16 cellular contexts compared by ENCODE assay signal in the genomic region with DNA sequence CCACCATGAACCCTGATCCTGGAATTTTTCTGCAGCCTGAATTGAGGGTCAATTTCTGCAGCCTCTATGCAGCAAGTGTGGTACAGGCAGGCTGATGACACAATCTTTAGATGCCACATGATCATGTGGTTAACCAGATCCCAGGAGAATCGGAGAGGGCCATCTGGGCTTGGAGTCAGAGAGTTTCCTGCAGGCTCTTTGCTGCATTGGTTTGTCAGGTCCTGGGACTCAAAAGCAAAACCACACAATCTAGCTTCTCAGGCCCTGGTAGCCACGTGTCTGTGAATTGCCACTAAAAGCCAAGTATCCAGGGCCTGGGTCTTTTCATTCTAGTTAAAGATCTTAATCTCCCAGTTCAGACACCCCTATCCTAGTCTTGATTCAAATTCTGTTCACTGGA.
DNase-seq lines count a peak whose midpoint lies in the region; ATAC-seq, FAIRE-seq and TF ChIP-seq lines count a peak whose summit lies in the region.
"Had no signal": no experiment of that assay in that cellular context is flagged by ENCODE, and none has a peak within 500 bp of the region (broad histone marks: within the 10 kb centered on the region; RNA-seq: fewer than 3 reads in every experiment).

No MANE protein-coding gene starts in this region.

- intact Hi-C loops in mammary epithelial cell (cut with micrococcal nuclease), result loop anchor here (10.0 kb wide), 1 partner anchor 368 kb away; no protein-coding TSS in a partner anchor
- intact Hi-C loops in CD4-positive, alpha-beta memory T cell (cut with micrococcal nuclease), result no loop called here
- intact Hi-C loops in heart right ventricle (cut with DNase I), result no loop called here
- intact Hi-C loops in esophagus muscularis mucosa (cut with DNase I), result no loop called here

- no peak for TF ChIP-seq POLR2A in esophagus muscularis mucosa (IDR thresholded peaks at IDR 0.05; ENCODE audit: low read depth)

- H3K27ac Mint-ChIP-seq in CD4-positive, alpha-beta memory T cell, result no peak overlapping the region
- H3K27ac Mint-ChIP-seq: activated CD4-positive, alpha-beta memory T cell treated with anti-CD3 and anti-CD28 coated beads for 36 hours; GM23338; T-helper 17 cell had no signal

- H3K27ac ChIP-seq in mammary epithelial cell (ENCODE audit: insufficient read depth, low read depth, low read length) (no peak overlapping the region), heart right ventricle (no peak overlapping the region), esophagus muscularis mucosa (replicated peaks in 1 of 4) (no peak overlapping the region)
- no peak overlapping the region for H3K27ac ChIP-seq in CD4-positive, alpha-beta memory T cell (ENCODE audit: low read depth, low read length)
- H3K27ac ChIP-seq: cardiac muscle cell, uterus had no signal

- no peaks in the 10 kb centered on the region for H4K20me1 ChIP-seq in mammary epithelial cell (ENCODE audit: insufficient read depth, low read length)

- H3K27me3 Mint-ChIP-seq in CD4-positive, alpha-beta memory T cell, result no peaks in the 10 kb centered on the region
- H3K27me3 Mint-ChIP-seq: activated CD4-positive, alpha-beta memory T cell treated with anti-CD3 and anti-CD28 coated beads for 36 hours; T-helper 17 cell had no signal

- dilution Hi-C loops in mammary epithelial cell (cut with HindIII; ENCODE audit: low sequenced_read_pairs), result no loop called here

- CTCF ChIA-PET in mammary epithelial cell (lab: Charles Lee; ENCODE audit: low non-redundant PET), result no interaction called here
- CTCF ChIA-PET in CD4-positive, alpha-beta memory T cell (lab: Charles Lee; ENCODE audit: partially characterized antibody), result no interaction called here

- no peak for TF ChIP-seq CTCF in mammary epithelial cell (conservative IDR thresholded peaks at IDR 0.05 in 1 of 2, IDR thresholded peaks at IDR 0.05 in 1 of 2; ENCODE audit: extremely low read depth in 1 of 2, insufficient read depth in 1 of 2, low read depth in 1 of 2, low read length in 2 of 2)
- TF ChIP-seq CTCF in heart right ventricle (IDR thresholded peaks at IDR 0.05), result no peak
- TF ChIP-seq CTCF in esophagus muscularis mucosa (IDR thresholded peaks at IDR 0.05), result no peak

- ATAC-seq in heart right ventricle (no peak), HG02973 (IDR thresholded peaks at IDR 0.05; ENCODE audit: unreplicated experiment) (no peak)
- ATAC-seq: GM23338, T-helper 17 cell had no signal

- no peak overlapping the region for H3K4me3 Mint-ChIP-seq in CD4-positive, alpha-beta memory T cell
- H3K4me3 Mint-ChIP-seq: activated CD4-positive, alpha-beta memory T cell treated with anti-CD3 and anti-CD28 coated beads for 36 hours; GM23338; T-helper 17 cell had no signal

- 0% methylated on average over 1 of the region's 2 CpGs for WGBS in mammary epithelial cell (ENCODE audit: low coverage, missing lambda C conversion rate)
- 72% methylated on average over 2 of the region's 2 CpGs for WGBS in heart right ventricle, 2 donors
- WGBS in esophagus muscularis mucosa, result 55% methylated on average over 2 of the region's 2 CpGs

- H3K4me3 ChIP-seq in mammary epithelial cell (replicated peaks in 1 of 3; ENCODE audit: insufficient read depth in 1 of 3, low read depth in 2 of 3, low read length in 3 of 3) (no peak overlapping the region), heart right ventricle (no peak overlapping the region), esophagus muscularis mucosa (no peak overlapping the region)
- no peak overlapping the region for H3K4me3 ChIP-seq in CD4-positive, alpha-beta memory T cell (ENCODE audit: low read length in 2 of 2)
- H3K4me3 ChIP-seq: cardiac muscle cell, GM23338, uterus had no signal

- H3K9me3 ChIP-seq in mammary epithelial cell (replicated peaks; ENCODE audit: insufficient read depth, low read length), result no peaks in the 10 kb centered on the region
- no peaks in the 10 kb centered on the region for H3K9me3 ChIP-seq in CD4-positive, alpha-beta memory T cell (ENCODE audit: control insufficient read depth in 1 of 2, low read length in 2 of 2)
- no peaks in the 10 kb centered on the region for H3K9me3 ChIP-seq in heart right ventricle
- H3K9me3 ChIP-seq in esophagus muscularis mucosa, result no peaks in the 10 kb centered on the region
- H3K9me3 ChIP-seq: uterus had no signal

- no peaks in the 10 kb centered on the region for H3K9me3 Mint-ChIP-seq in CD4-positive, alpha-beta memory T cell
- H3K9me3 Mint-ChIP-seq: activated CD4-positive, alpha-beta memory T cell treated with anti-CD3 and anti-CD28 coated beads for 36 hours; GM23338 had no signal

- in situ Hi-C loops in mammary epithelial cell (cut with MboI; ENCODE audit: low sequenced_read_pairs in 2 of 2), result no loop called here

- H3K27me3 ChIP-seq in mammary epithelial cell (ENCODE audit: insufficient read depth, low read length) (no peaks in the 10 kb centered on the region), heart right ventricle (peaks cover 0 to 18% (median 0%) of the 10 kb centered on the region in 7 donors), esophagus muscularis mucosa (no peaks in the 10 kb centered on the region)
- no peaks in the 10 kb centered on the region for H3K27me3 ChIP-seq in CD4-positive, alpha-beta memory T cell (ENCODE audit: insufficient read depth, low read length)
- H3K27me3 ChIP-seq: cardiac muscle cell had no signal

- BruUV-seq in mammary epithelial cell (replicated peaks; lab: Mats Ljungman, UMichigan), result no TSS peak

- H3K4me1 ChIP-seq in mammary epithelial cell (ENCODE audit: insufficient read depth, low read length), result peaks cover 6% of the 10 kb centered on the region
- no peaks in the 10 kb centered on the region for H3K4me1 ChIP-seq in CD4-positive, alpha-beta memory T cell (ENCODE audit: insufficient read depth, low read length)
- H3K4me1 ChIP-seq in heart right ventricle, result no peaks in the 10 kb centered on the region
- H3K4me1 ChIP-seq in esophagus muscularis mucosa, result no peaks in the 10 kb centered on the region
- H3K4me1 ChIP-seq: uterus had no signal

- POLR2A ChIA-PET in CD4-positive, alpha-beta memory T cell (lab: Charles Lee; ENCODE audit: partially characterized antibody), result no interaction called here

- no peak overlapping the region for H3K9ac ChIP-seq in mammary epithelial cell (ENCODE audit: insufficient read depth, low read length)

- no peak overlapping the region for H2AFZ ChIP-seq in mammary epithelial cell (ENCODE audit: low read depth, low read length)
- H2AFZ ChIP-seq: GM23338 had no signal

- peaks cover 0 to 6% (median 2%) of the 10 kb centered on the region in 4 donors for H3K4me1 Mint-ChIP-seq in CD4-positive, alpha-beta memory T cell
- H3K4me1 Mint-ChIP-seq: GM23338, T-helper 17 cell had no signal

- TF ChIP-seq EP300 in esophagus muscularis mucosa (IDR thresholded peaks at IDR 0.05), result no peak

- H3K36me3 Mint-ChIP-seq in CD4-positive, alpha-beta memory T cell, result no peaks in the 10 kb centered on the region
- H3K36me3 Mint-ChIP-seq: activated CD4-positive, alpha-beta memory T cell treated with anti-CD3 and anti-CD28 coated beads for 36 hours had no signal

- FAIRE-seq in RCC 7860 (lab: Jason Lieb, UNC), result peak; percentile 46

- peak; percentile 22 for DNase-seq in A172 (ENCODE audit: low spot score)
- peak; percentile 28 for DNase-seq in HT1080 (ENCODE audit: low read depth)
- DNase-seq in RCC 7860 (ENCODE audit: low spot score), result peak; percentile 10
- peak; percentile 49 for DNase-seq in mammary epithelial cell
- DNase-seq in CD4-positive, alpha-beta memory T cell, result no peak
- no peak for DNase-seq in heart right ventricle
- no peak for DNase-seq in esophagus muscularis mucosa (ENCODE audit: extremely low spot score)
- DNase-seq: ACHN; activated CD4-positive, alpha-beta memory T cell treated with anti-CD3 and anti-CD28 coated beads for 36 hours; activated effector memory CD4-positive, alpha-beta T cell treated with Interleukin-2 at 50 U/mL for 16 hours; DMS79 treated with DMSO at 0.1 percent for 48 hours; T-helper 17 cell; uterus had no signal

- H3K36me3 ChIP-seq in mammary epithelial cell (ENCODE audit: insufficient read depth, low read length), result no peaks in the 10 kb centered on the region
- no peaks in the 10 kb centered on the region for H3K36me3 ChIP-seq in CD4-positive, alpha-beta memory T cell (ENCODE audit: insufficient read depth, low read length)
- no peaks in the 10 kb centered on the region for H3K36me3 ChIP-seq in heart right ventricle
- H3K36me3 ChIP-seq in esophagus muscularis mucosa, result no peaks in the 10 kb centered on the region
- H3K36me3 ChIP-seq: cardiac muscle cell, uterus had no signal

- H3K79me2 ChIP-seq in mammary epithelial cell (ENCODE audit: insufficient read depth, low read length), result no peaks in the 10 kb centered on the region

- H3K4me2 ChIP-seq in mammary epithelial cell (ENCODE audit: insufficient read depth, low read depth, low read length), result no peak overlapping the region
- H3K4me2 ChIP-seq: GM23338 had no signal

Comparison
In these comparisons a context has a peak if more than half of its experiments do, and no peak if none do; other contexts are left out.
1. DNase-seq: peak in A172 (single experiment), HT1080 (single experiment), RCC 7860 (single experiment) and mammary epithelial cell (single experiment); none in CD4-positive, alpha-beta memory T cell (0 of 5), heart right ventricle (0 of 2) and esophagus muscularis mucosa (single experiment).